Comparison of ENCODE assay signal across 16 cellular contexts in the genomic region with DNA sequence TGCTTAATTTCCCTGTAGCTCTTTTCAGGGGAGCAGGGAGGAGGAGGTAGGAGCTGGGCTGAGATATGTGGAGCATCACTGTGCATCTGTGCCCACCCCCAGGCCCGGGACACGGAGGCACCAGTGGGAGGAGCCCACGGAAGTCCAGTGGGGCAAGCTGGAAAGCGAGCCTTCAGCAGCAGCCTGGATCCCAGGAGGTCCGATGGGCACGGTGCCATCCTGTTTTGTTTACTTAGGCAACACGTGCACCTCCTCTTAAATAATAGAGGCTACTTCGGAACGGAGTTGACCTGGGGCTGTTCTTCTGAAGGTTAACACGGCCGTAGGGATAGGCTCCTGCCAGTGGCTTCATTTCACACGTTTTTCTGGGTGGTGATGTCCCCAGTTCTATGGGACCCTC. TPM values are rescaled to one million over a fixed set of nuclear protein-coding genes. Genes with fewer than 3 reads are reported as not detected.
A peak's percentile ranks its signal among the peaks of the same experiment; 100 is the strongest.
DNase-seq lines count a peak whose midpoint lies in the region; ATAC-seq lines count a peak whose summit lies in the region.
"Had no signal": no experiment of that assay in that cellular context is flagged by ENCODE, and none has a peak within 500 bp of the region (broad histone marks: within the 10 kb centered on the region; RNA-seq: fewer than 3 reads in every experiment).

No MANE protein-coding gene starts in this region.

- no peaks in the 10 kb centered on the region for H3K4me1 ChIP-seq in right cardiac atrium (ENCODE audit: control insufficient read depth, insufficient read depth, low read length)
- H3K4me1 ChIP-seq in SJCRH30 = no peaks in the 10 kb centered on the region

- no peak overlapping the region for H3K27ac ChIP-seq in right cardiac atrium (ENCODE audit: low read length)
- no peak overlapping the region for H3K27ac ChIP-seq in SJCRH30

- H3K36me3 ChIP-seq in SJCRH30 = no peaks in the 10 kb centered on the region

- ATAC-seq in Right ventricle myocardium superior (ENCODE audit: poor library complexity) (no peak), right cardiac atrium (no peak), GM18907 (IDR thresholded peaks at IDR 0.05; ENCODE audit: unreplicated experiment) (no peak)
- ATAC-seq: CD8-positive, alpha-beta T cell; GM12878 had no signal

- intact Hi-C loops in Right ventricle myocardium superior (cut with DNase I) = no loop called here
- intact Hi-C loops in right cardiac atrium (cut with DNase I) = no loop called here

- H3K4me3 ChIP-seq in right cardiac atrium (ENCODE audit: low read length) (no peak overlapping the region), SJCRH30 (no peak overlapping the region)
- H3K4me3 ChIP-seq: GM12878 had no signal

- DNase-seq in Right ventricle myocardium superior (peak; percentile 28), right cardiac atrium (no peak), NCI-H1417 treated with DMSO at 0.1 percent for 48 hours (lab: John Stamatoyannopoulos, UW) (peak; percentile 18), RPMI8226 (peak; percentile 52), SJCRH30 (no peak)
- DNase-seq in stimulated activated CD4-positive, alpha-beta T cell treated with anti-CD3 and anti-CD28 coated beads, Interleukin-15, amount 100 ng/mL, for 24 hours = no peak
- DNase-seq: ACHN; CD8-positive, alpha-beta T cell; HCEC 1CT; MV-4-11; NCI-H1694 treated with DMSO at 0.1 percent for 48 hours; NCI-H82; T-helper 9 cell had no signal

- H3K9me3 ChIP-seq in right cardiac atrium (ENCODE audit: control insufficient read depth, low read length) (no peaks in the 10 kb centered on the region), SJCRH30 (replicated peaks) (no peaks in the 10 kb centered on the region)

- 60% methylated on average over 12 of the region's 12 CpGs for WGBS in right cardiac atrium

- H3K27me3 ChIP-seq in right cardiac atrium (ENCODE audit: control insufficient read depth, insufficient read depth) (no peaks in the 10 kb centered on the region), SJCRH30 (peaks cover 40% of the 10 kb centered on the region)

RNA-seq across cellular contexts. Expression of gene CDH4, which starts 51.6 kb away (rescaled TPM):
- total RNA-seq in Right ventricle myocardium superior (0.05 TPM), right cardiac atrium (1 to 10 TPM in 1 of 4 donors, under 1 TPM in 3; 0.21 to 1.0 (median 0.59) TPM)
- polyA plus RNA-seq in right cardiac atrium = 0.32 TPM
- total RNA-seq in SJCRH30 (2014; rRNA removed; shearing (Covaris generic)) = 0.06 TPM in 1 of 2 replicates, not detected in the other
- total RNA-seq: GM12878, SK-MEL-5 had no signal
- polyA plus RNA-seq: GM12878 had no signal

Comparison
In these comparisons a context has a peak if more than half of its experiments do, and no peak if none do; other contexts are left out.
1. DNase-seq: peak in Right ventricle myocardium superior (single experiment), NCI-H1417 treated with DMSO at 0.1 percent for 48 hours (single experiment) and RPMI8226 (single experiment); none in right cardiac atrium (0 of 3), SJCRH30 (0 of 2) and stimulated activated CD4-positive, alpha-beta T cell treated with anti-CD3 and anti-CD28 coated beads, Interleukin-15, amount 100 ng/mL, for 24 hours (single experiment).